ENCODE assay signal across 16 cellular contexts in the genomic region with DNA sequence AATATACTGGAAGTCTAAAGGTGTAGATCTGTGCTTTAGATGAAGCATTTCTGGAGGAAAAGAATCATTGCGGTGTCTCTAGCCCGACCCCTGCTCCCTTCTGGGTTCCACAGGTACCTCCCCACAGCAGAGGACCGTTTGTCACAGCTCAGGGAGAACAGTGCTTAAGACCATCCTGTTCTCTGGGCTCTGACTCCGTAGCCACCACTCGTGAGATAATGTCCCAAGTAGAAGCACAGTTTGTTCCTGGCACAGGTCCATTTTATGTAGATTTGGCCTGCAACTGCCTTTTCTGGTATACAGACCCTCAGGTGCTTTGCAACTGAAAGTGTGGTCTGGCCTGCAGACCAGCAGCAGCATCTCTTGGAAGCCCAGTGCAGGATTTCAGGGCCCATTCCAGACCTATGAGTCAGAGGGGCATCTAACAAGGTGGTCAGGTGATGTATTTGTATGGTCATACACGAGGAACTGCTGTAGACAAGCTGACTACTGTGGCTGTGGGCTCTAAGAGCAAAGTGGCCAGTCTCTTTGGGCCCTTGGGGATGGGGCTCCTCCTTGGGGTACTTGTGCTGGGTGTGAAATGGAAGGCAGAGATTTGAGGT. TPM values are rescaled to one million over a fixed set of nuclear protein-coding genes. Genes with fewer than 3 reads are reported as not detected.
DNase-seq lines count a peak whose midpoint lies in the region; ATAC-seq, FAIRE-seq and TF ChIP-seq lines count a peak whose summit lies in the region.
"Had no signal": no experiment of that assay in that cellular context is flagged by ENCODE, and none has a peak within 500 bp of the region (broad histone marks: within the 10 kb centered on the region; RNA-seq: fewer than 3 reads in every experiment).

No MANE protein-coding gene starts in this region.

- no peak overlapping the region for H3K4me3 Mint-ChIP-seq in activated CD8-positive, alpha-beta T cell treated with anti-CD3 and anti-CD28 coated beads for 36 hours
- H3K4me3 Mint-ChIP-seq: stimulated activated naive B cell treated with anti-CD40 and anti-IgM and Interleukin-4, amounts not matched to agents 10 μg/mL and 1 μg/mL and 100 μg/mL, for 72 hours had no signal

- TF ChIP-seq CTCF in retinal pigment epithelial cell (conservative IDR thresholded peaks at IDR 0.05; ENCODE audit: low read depth, low read length), result no peak
- TF ChIP-seq CTCF in activated CD8-positive, alpha-beta T cell treated with anti-CD3 and anti-CD28 coated beads for 36 hours (IDR thresholded peaks at IDR 0.05), result no peak

- ATAC-seq in GM19395 (IDR thresholded peaks at IDR 0.05; ENCODE audit: unreplicated experiment) (no peak), GM19467 (IDR thresholded peaks at IDR 0.05; ENCODE audit: unreplicated experiment) (no peak)
- ATAC-seq in activated CD8-positive, alpha-beta T cell treated with anti-CD3 and anti-CD28 coated beads for 36 hours, result no peak
- ATAC-seq: stimulated activated naive B cell treated with anti-CD40 and anti-IgM and Interleukin-4, amounts not matched to agents 10 μg/mL and 1 μg/mL and 100 μg/mL, for 72 hours had no signal

- H3K36me3 Mint-ChIP-seq in activated CD8-positive, alpha-beta T cell treated with anti-CD3 and anti-CD28 coated beads for 36 hours (ENCODE audit: low read depth), result no peaks in the 10 kb centered on the region

- no peak for TF ChIP-seq POLR2A in H54 (IDR thresholded peaks at IDR 0.05; ENCODE audit: low read depth, low read length)

- H3K4me3 ChIP-seq in retinal pigment epithelial cell (ENCODE audit: low read length), result no peak overlapping the region

- H3K4me1 Mint-ChIP-seq in activated CD8-positive, alpha-beta T cell treated with anti-CD3 and anti-CD28 coated beads for 36 hours (ENCODE audit: low read depth), result no peaks in the 10 kb centered on the region

- POLR2A ChIA-PET in activated CD8-positive, alpha-beta T cell treated with anti-CD3 and anti-CD28 coated beads for 36 hours (lab: Charles Lee), result no interaction called here

- CTCF ChIA-PET in activated CD8-positive, alpha-beta T cell treated with anti-CD3 and anti-CD28 coated beads for 36 hours (lab: Charles Lee), result interaction anchor here (1.3 kb wide), 2 partner anchors 14 to 173 kb away, joined by 3 to 6 read pairs; no protein-coding TSS in a partner anchor

- no peaks in the 10 kb centered on the region for H3K27me3 Mint-ChIP-seq in activated CD8-positive, alpha-beta T cell treated with anti-CD3 and anti-CD28 coated beads for 36 hours
- H3K27me3 Mint-ChIP-seq: stimulated activated naive B cell treated with anti-CD40 and anti-IgM and Interleukin-4, amounts not matched to agents 10 μg/mL and 1 μg/mL and 100 μg/mL, for 72 hours had no signal

- no peaks in the 10 kb centered on the region for H3K9me3 Mint-ChIP-seq in activated CD8-positive, alpha-beta T cell treated with anti-CD3 and anti-CD28 coated beads for 36 hours

- intact Hi-C loops in activated CD8-positive, alpha-beta T cell treated with anti-CD3 and anti-CD28 coated beads for 36 hours (cut with micrococcal nuclease), result no loop called here

- FAIRE-seq in H54 (lab: Jason Lieb, UNC), result no peak
- FAIRE-seq: colon, GM12892 had no signal

- H3K27ac Mint-ChIP-seq in activated CD8-positive, alpha-beta T cell treated with anti-CD3 and anti-CD28 coated beads for 36 hours, result no peak overlapping the region

- DNase-seq in H54 (ENCODE audit: insufficient read length, low spot score), result peak; percentile 64
- DNase-seq in T1000 (lab: John Stamatoyannopoulos, UW), result peak; percentile 49
- DNase-seq in glomerular visceral epithelial cell (ENCODE audit: extremely low spot score), result peak; percentile 70
- peak; percentile 60 for DNase-seq in retinal pigment epithelial cell (ENCODE audit: low read depth)
- DNase-seq in NK-92 (lab: John Stamatoyannopoulos, UW; ENCODE audit: unreplicated experiment), result no peak
- no peak for DNase-seq in activated CD8-positive, alpha-beta T cell treated with anti-CD3 and anti-CD28 coated beads for 36 hours
- DNase-seq: activated CD4-positive, alpha-beta T cell treated with anti-CD3 and anti-CD28 coated beads, Interleukin-2, amount 50 U/mL, for 1 hour; activated gamma-delta T cell treated with Interleukin-2 at 50 U/mL for 16 hours; foreskin melanocyte; NCI-H1105; NCI-H82; stimulated activated naive B cell treated with anti-CD40 and anti-IgM and Interleukin-4, amounts not matched to agents 10 μg/mL and 1 μg/mL and 100 μg/mL, for 72 hours had no signal

RNA-seq across cellular contexts. Expression of a gene that starts 28.3 kb away (rescaled TPM):
- total RNA-seq in activated CD8-positive, alpha-beta T cell treated with anti-CD3 and anti-CD28 coated beads for 36 hours, result under 1 TPM in 1 of 2 experiments, not detected in 1; 0.81 TPM

RNA-seq across cellular contexts. Expression of a gene that starts 43.9 kb away (rescaled TPM):
- total RNA-seq in activated CD8-positive, alpha-beta T cell treated with anti-CD3 and anti-CD28 coated beads for 36 hours, result not detected

RNA-seq across cellular contexts. Expression of a gene that starts 59.3 kb away (rescaled TPM):
- under 1 TPM in 1 of 2 experiments, not detected in 1; 0.25 TPM for total RNA-seq in activated CD8-positive, alpha-beta T cell treated with anti-CD3 and anti-CD28 coated beads for 36 hours

Comparison
In these comparisons a context has a peak if more than half of its experiments do, and no peak if none do; other contexts are left out.
1. DNase-seq: peak in H54 (single experiment), T1000 (single experiment), glomerular visceral epithelial cell (single experiment) and retinal pigment epithelial cell (single experiment); none in NK-92 (single experiment) and activated CD8-positive, alpha-beta T cell treated with anti-CD3 and anti-CD28 coated beads for 36 hours (single experiment).